In the genomic region with DNA sequence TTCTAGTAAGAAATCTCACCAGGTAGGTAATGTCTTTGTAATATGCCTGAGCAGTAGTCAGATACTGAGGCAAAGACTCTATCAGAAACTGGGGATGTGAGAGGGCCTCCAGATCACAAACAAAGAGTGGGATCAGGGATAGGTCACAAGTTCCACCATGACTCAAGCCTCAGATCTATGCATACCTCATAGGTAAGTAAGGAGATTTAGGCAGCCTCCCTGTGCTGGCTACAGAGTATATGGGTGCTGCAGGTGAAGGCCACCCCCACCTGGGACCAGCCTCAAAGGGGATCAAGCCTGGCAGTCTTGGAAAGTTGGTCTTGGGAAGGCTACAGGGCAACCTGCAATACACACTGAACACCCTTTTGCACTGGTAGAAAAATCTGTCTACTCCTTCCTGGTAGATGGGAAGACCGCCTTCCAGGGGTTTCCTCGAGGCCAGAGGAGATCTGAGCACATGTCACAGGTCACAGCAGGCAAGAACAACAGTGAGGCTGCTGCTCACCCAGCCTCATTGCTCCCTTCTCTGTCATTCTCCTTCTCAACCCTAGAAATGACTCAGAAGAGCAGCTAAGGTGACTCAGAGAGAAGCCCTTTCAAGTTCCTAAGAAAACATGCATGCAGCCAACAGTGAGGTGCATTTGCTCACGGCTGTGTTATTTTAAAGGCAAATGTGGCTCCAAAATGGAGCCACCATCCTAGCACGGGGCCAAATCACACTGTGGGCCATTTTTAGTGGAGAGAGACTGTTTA, we compare ENCODE assay signal across 9 cellular contexts.
DNase-seq lines count a peak whose midpoint lies in the region; ATAC-seq and TF ChIP-seq lines count a peak whose summit lies in the region.
"Had no signal": no experiment of that assay in that cellular context is flagged by ENCODE, and none has a peak within 500 bp of the region (broad histone marks: within the 10 kb centered on the region; RNA-seq: fewer than 3 reads in every experiment).

No MANE protein-coding gene starts in this region.

- H3K27me3 ChIP-seq in RWPE2 (ENCODE audit: insufficient read depth, poor library complexity, severe bottlenecking) (no peaks in the 10 kb centered on the region), gastrocnemius medialis (no peaks in the 10 kb centered on the region)

- TF ChIP-seq POLR2A in gastrocnemius medialis (IDR thresholded peaks at IDR 0.05), result no peak

- in situ Hi-C loops in gastrocnemius medialis (cut with MboI; ENCODE audit: low sequenced_read_pairs in 4 of 4), result no loop called here

- DNase-seq in COLO829 (ENCODE audit: low spot score), result peak; percentile 5
- no peak for DNase-seq in RWPE2 (ENCODE audit: low spot score)
- peak; percentile 89 for DNase-seq in iris pigment epithelial cell (ENCODE audit: low read depth)
- no peak for DNase-seq in NCI-H2029 (lab: John Stamatoyannopoulos, UW)
- DNase-seq in sciatic nerve (ENCODE audit: low spot score), result no peak
- DNase-seq in gastrocnemius medialis, result no peak
- DNase-seq: NCI-H1105 treated with DMSO at 0.1 percent for 48 hours had no signal

- peak overlapping the region; percentile 95 for H3K27ac ChIP-seq in RWPE2 (ENCODE audit: poor library complexity, severe bottlenecking)
- H3K27ac ChIP-seq in gastrocnemius medialis, result no peak overlapping the region

- ATAC-seq in GM21717 (IDR thresholded peaks at IDR 0.05; ENCODE audit: unreplicated experiment), result peak; percentile 73
- peak; percentile 74 for ATAC-seq in RWPE2 (ENCODE audit: low read depth)
- ATAC-seq in GM21423 (IDR thresholded peaks at IDR 0.05; ENCODE audit: unreplicated experiment), result no peak
- ATAC-seq in sciatic nerve, result no peak
- no peak for ATAC-seq in gastrocnemius medialis

- intact Hi-C loops in sciatic nerve (cut with DNase I), result no loop called here
- intact Hi-C loops in gastrocnemius medialis (cut with DNase I; ENCODE audit: low total_unique reads), result no loop called here

- H3K36me3 ChIP-seq in RWPE2 (ENCODE audit: low read depth) (no peaks in the 10 kb centered on the region), gastrocnemius medialis (no peaks in the 10 kb centered on the region)

- H3K9me3 ChIP-seq in RWPE2 (ENCODE audit: severe bottlenecking) (no peaks in the 10 kb centered on the region), gastrocnemius medialis (no peaks in the 10 kb centered on the region)

- no peak overlapping the region for H3K4me3 ChIP-seq in RWPE2 (ENCODE audit: severe bottlenecking)
- no peak overlapping the region for H3K4me3 ChIP-seq in gastrocnemius medialis

- TF ChIP-seq CTCF in RWPE2 (IDR thresholded peaks at IDR 0.05; ENCODE audit: poor library complexity, severe bottlenecking) (no peak), gastrocnemius medialis (IDR thresholded peaks at IDR 0.05 in 4 of 5, conservative IDR thresholded peaks at IDR 0.05 in 1 of 5) (no peak)

- peaks cover 32% of the 10 kb centered on the region for H3K4me1 ChIP-seq in RWPE2 (ENCODE audit: insufficient read depth, poor library complexity, severe bottlenecking)
- no peaks in the 10 kb centered on the region for H3K4me1 ChIP-seq in gastrocnemius medialis

Comparison
In these comparisons a context has a peak if more than half of its experiments do, and no peak if none do; other contexts are left out.
1. DNase-seq: peak in COLO829 (single experiment) and iris pigment epithelial cell (single experiment); none in RWPE2 (single experiment), NCI-H2029 (single experiment), sciatic nerve (single experiment) and gastrocnemius medialis (0 of 2).
2. ATAC-seq: peak in GM21717 (single experiment) and RWPE2 (single experiment); none in GM21423 (single experiment), sciatic nerve (single experiment) and gastrocnemius medialis (0 of 2).